Comparison of ENCODE assay signal across 10 cellular contexts in genomic region chr11:2751523-2752203, GRCh38.
"Had no signal": no experiment of that assay in that cellular context is flagged by ENCODE, and none has a peak within 500 bp of the region (broad histone marks: within the 10 kb centered on the region; RNA-seq: fewer than 3 reads in every experiment).

No MANE protein-coding gene starts in this region.

- FAIRE-seq: small intestine had no signal

- H2AFZ ChIP-seq: hepatocyte had no signal

- H3K9me3 ChIP-seq: gastroesophageal sphincter had no signal

- H3K4me3 ChIP-seq: gastroesophageal sphincter, hepatocyte had no signal

- DNase-seq: activated CD4-positive, alpha-beta T cell treated with anti-CD3 and anti-CD28 coated beads, Interleukin-2, amount 50 U/mL, for 4 hours; activated CD4-positive, CD25-positive, alpha-beta regulatory T cell treated with anti-CD3 and anti-CD28 coated beads, Interleukin-2, amount 50 U/mL, for 72 hours; activated gamma-delta T cell treated with Interleukin-2 at 50 U/mL for 16 hours; activated T-cell treated with anti-CD3 and anti-CD28 coated beads, Interleukin-2, amount 50 U/mL, for 4 hours; cortex of kidney; effector CD8-positive, alpha-beta T cell; mammary epithelial cell; small intestine had no signal

- H3K4me2 ChIP-seq: hepatocyte had no signal

- H3K36me3 ChIP-seq: gastroesophageal sphincter had no signal

- ATAC-seq: activated T-cell treated with anti-CD3 and anti-CD28 coated beads, Interleukin-2, amount 50 U/mL, for 4 hours; gastroesophageal sphincter had no signal

- H3K4me1 ChIP-seq: gastroesophageal sphincter had no signal

- H3K27me3 ChIP-seq: gastroesophageal sphincter, hepatocyte had no signal

- H3K79me2 ChIP-seq: hepatocyte had no signal

- H3K27ac ChIP-seq: gastroesophageal sphincter had no signal
